In genomic region chr13:70424928-70425327, GRCh38 we compare ENCODE assay signal across 15 cellular contexts.
DNase-seq lines count a peak whose midpoint lies in the region; ATAC-seq, FAIRE-seq and TF ChIP-seq lines count a peak whose summit lies in the region.
"Had no signal": no experiment of that assay in that cellular context is flagged by ENCODE, and none has a peak within 500 bp of the region (broad histone marks: within the 10 kb centered on the region; RNA-seq: fewer than 3 reads in every experiment).

No MANE protein-coding gene starts in this region.

- intact Hi-C loops in pancreas (cut with DNase I), result no loop called here

- peak; percentile 87 for DNase-seq in NCI-H146 treated with DMSO at 0.1 percent for 48 hours (lab: John Stamatoyannopoulos, UW; ENCODE audit: unreplicated experiment)
- no peak for DNase-seq in WTC11 (ENCODE audit: low spot score)
- DNase-seq in pancreas, result no peak
- no peak for DNase-seq in KBM-7
- DNase-seq: CD8-positive, alpha-beta T cell; EL; NCI-H187; NCI-H510A; T-helper 9 cell had no signal

- H3K27ac ChIP-seq in HUES6 (ENCODE audit: low read depth, low read length), result peak overlapping the region; percentile 77
- H3K27ac ChIP-seq in pancreas, result peak overlapping the region in 2 of 4 donors; percentile 9 to 46
- H3K27ac ChIP-seq: SJSA1 had no signal

- no peak for TF ChIP-seq CTCF in WTC11 (IDR thresholded peaks at IDR 0.05)
- no peak for TF ChIP-seq CTCF in pancreas (IDR thresholded peaks at IDR 0.05)

- no peaks in the 10 kb centered on the region for H3K9me3 ChIP-seq in HUES6 (ENCODE audit: control insufficient read depth, insufficient read depth, low read depth, low read length)
- no peaks in the 10 kb centered on the region for H3K9me3 ChIP-seq in pancreas
- H3K9me3 ChIP-seq: BE2C, SJSA1 had no signal

- H3K4me1 Mint-ChIP-seq in WTC11, result peaks cover 19% of the 10 kb centered on the region
- H3K4me1 Mint-ChIP-seq: IgD-negative memory B cell had no signal

- in situ Hi-C loops in KBM-7 (cut with MboI; ENCODE audit: low pct_unique_long_range_greater_than_20kb, low sequenced_read_pairs), result no loop called here

- no peak for FAIRE-seq in pancreas (lab: Jason Lieb, UNC)

- H3K9ac ChIP-seq in HUES6 (ENCODE audit: low read length), result no peak overlapping the region

- H3K4me3 Mint-ChIP-seq in WTC11, result no peak overlapping the region
- H3K4me3 Mint-ChIP-seq: CD8-positive, alpha-beta T cell; IgD-negative memory B cell had no signal

- H3K4me3 ChIP-seq in HUES6 (ENCODE audit: low read depth, low read length) (no peak overlapping the region), pancreas (peak overlapping the region in 1 of 4 donors; percentile 22)
- H3K4me3 ChIP-seq: SJSA1 had no signal

- no peaks in the 10 kb centered on the region for H3K9me3 Mint-ChIP-seq in WTC11

- POLR2A ChIA-PET in WTC11 (lab: Charles Lee), result no interaction called here

- no peaks in the 10 kb centered on the region for H3K36me3 Mint-ChIP-seq in WTC11
- H3K36me3 Mint-ChIP-seq: CD8-positive, alpha-beta T cell; IgD-negative memory B cell had no signal

- H3K4me1 ChIP-seq in HUES6 (ENCODE audit: control insufficient read depth, insufficient read depth, low read length) (peaks cover 14% of the 10 kb centered on the region), pancreas (peaks cover 0 to 6% (median 0%) of the 10 kb centered on the region in 3 donors)
- H3K4me1 ChIP-seq: BE2C, SJSA1 had no signal

- peak overlapping the region; percentile 81 for H3K27ac Mint-ChIP-seq in WTC11
- H3K27ac Mint-ChIP-seq: CD8-positive, alpha-beta T cell; IgD-negative memory B cell had no signal

- CTCF ChIA-PET in WTC11 (lab: Charles Lee), result no interaction called here

- no peaks in the 10 kb centered on the region for H3K27me3 Mint-ChIP-seq in WTC11 (ENCODE audit: low read depth)
- H3K27me3 Mint-ChIP-seq: IgD-negative memory B cell had no signal

- ATAC-seq in WTC11 (0 out of 2 replicates have a peak, but pooled peaks have one; percentile 9), pancreas (peak in 3 of 4 donors; percentile 60 to 77 (median 64)), HG03108 (IDR thresholded peaks at IDR 0.05; ENCODE audit: unreplicated experiment) (no peak), HG03342 (IDR thresholded peaks at IDR 0.05; ENCODE audit: unreplicated experiment) (no peak)
- ATAC-seq: CD8-positive, alpha-beta T cell had no signal

- H3K36me3 ChIP-seq in HUES6 (ENCODE audit: control insufficient read depth, insufficient read depth, low read length) (no peaks in the 10 kb centered on the region), pancreas (no peaks in the 10 kb centered on the region)
- H3K36me3 ChIP-seq: BE2C, SJSA1 had no signal

- no peaks in the 10 kb centered on the region for H3K27me3 ChIP-seq in HUES6 (ENCODE audit: control insufficient read depth, insufficient read depth, low read length)
- no peaks in the 10 kb centered on the region for H3K27me3 ChIP-seq in pancreas
- H3K27me3 ChIP-seq: BE2C, SJSA1 had no signal

TF ChIP-seq in WTC11, 78 proteins besides CTCF, POLR2A, EP300 and RAD21:
- no peak for TF ChIP-seq GTF2I (CRISPR knock-in tag; conservative IDR thresholded peaks at IDR 0.05)
- TF ChIP-seq MAX (CRISPR knock-in tag; IDR thresholded peaks at IDR 0.05), result no peak
- TF ChIP-seq E2F4 (CRISPR knock-in tag; IDR thresholded peaks at IDR 0.05; ENCODE audit: borderline replicate concordance, low read depth), result no peak
- no peak for TF ChIP-seq JAZF1 (CRISPR knock-in tag; IDR thresholded peaks at IDR 0.05)
- no peak for TF ChIP-seq PRRX2 (CRISPR knock-in tag; IDR thresholded peaks at IDR 0.05)
- no peak for TF ChIP-seq JUN (CRISPR knock-in tag; IDR thresholded peaks at IDR 0.05)
- no peak for TF ChIP-seq FOXJ3 (CRISPR knock-in tag; IDR thresholded peaks at IDR 0.05; ENCODE audit: borderline replicate concordance)
- TF ChIP-seq FOXK1 (CRISPR knock-in tag; IDR thresholded peaks at IDR 0.05), result no peak
- no peak for TF ChIP-seq CDX4 (CRISPR knock-in tag; IDR thresholded peaks at IDR 0.05; ENCODE audit: borderline replicate concordance)
- TF ChIP-seq MLX (CRISPR knock-in tag; IDR thresholded peaks at IDR 0.05), result no peak
- TF ChIP-seq FOXP1 (CRISPR knock-in tag; IDR thresholded peaks at IDR 0.05; ENCODE audit: borderline replicate concordance), result no peak
- no peak for TF ChIP-seq SP1 (CRISPR knock-in tag; conservative IDR thresholded peaks at IDR 0.05)
- no peak for TF ChIP-seq ZNF396 (CRISPR knock-in tag; IDR thresholded peaks at IDR 0.05; ENCODE audit: borderline replicate concordance)

Comparison
In these comparisons a context has a peak if more than half of its experiments do, and no peak if none do; other contexts are left out.
1. ATAC-seq: peak in WTC11 (single experiment) and pancreas (3 of 4); none in HG03108 (single experiment) and HG03342 (single experiment).